ENCODE assay signal across 1 cellular context in genomic region chr7:135281363-135281949, GRCh38.
TF ChIP-seq lines count a peak whose summit lies in the region.

No MANE protein-coding gene starts in this region.

TF ChIP-seq in HepG2, 621 proteins besides CTCF, POLR2A, EP300 and RAD21 (continued from another document and continues in another):
- no peak for TF ChIP-seq DZIP1 (CRISPR knock-in tag; IDR thresholded peaks at IDR 0.05)
- TF ChIP-seq ELF4 (CRISPR knock-in tag; IDR thresholded peaks at IDR 0.05; ENCODE audit: borderline replicate concordance): no peak
- peak; percentile 46; the same call in 1 of the 2 replicates for TF ChIP-seq MIXL1 (CRISPR knock-in tag; IDR thresholded peaks at IDR 0.05)
- TF ChIP-seq CEBPZ (IDR thresholded peaks at IDR 0.05; ENCODE audit: low read length): no peak
- TF ChIP-seq ARID5B (CRISPR knock-in tag; IDR thresholded peaks at IDR 0.05): peak; percentile 31; the same call in 1 of the 2 replicates
- no peak for TF ChIP-seq ZNF431 (CRISPR knock-in tag; IDR thresholded peaks at IDR 0.05; ENCODE audit: borderline replicate concordance, low read depth)
- no peak for TF ChIP-seq ZBTB49 (CRISPR knock-in tag; IDR thresholded peaks at IDR 0.05; ENCODE audit: borderline replicate concordance)
- TF ChIP-seq ZNF883 (CRISPR knock-in tag; IDR thresholded peaks at IDR 0.05; ENCODE audit: not compliant biosample characterization): no peak
- TF ChIP-seq KLF9 (CRISPR knock-in tag; IDR thresholded peaks at IDR 0.05; ENCODE audit: low read depth): no peak
- TF ChIP-seq DDIT3 (CRISPR knock-in tag; IDR thresholded peaks at IDR 0.05): no peak
- no peak for TF ChIP-seq NR3C1 (CRISPR knock-in tag; IDR thresholded peaks at IDR 0.05)
- no peak for TF ChIP-seq RFX1 (IDR thresholded peaks at IDR 0.05)
- peak; percentile 52; the same call in 1 of the 2 replicates for TF ChIP-seq ERF (CRISPR knock-in tag; IDR thresholded peaks at IDR 0.05)
- TF ChIP-seq ZIK1 (CRISPR knock-in tag; IDR thresholded peaks at IDR 0.05; ENCODE audit: borderline replicate concordance, low read depth): no peak
- TF ChIP-seq ZNF660 (CRISPR knock-in tag; IDR thresholded peaks at IDR 0.05; ENCODE audit: borderline replicate concordance, low read depth): no peak
- TF ChIP-seq SMAD3 (CRISPR knock-in tag; IDR thresholded peaks at IDR 0.05): peak; percentile 49; the same call in 1 of the 2 replicates
- no peak for TF ChIP-seq SNAPC5 (CRISPR knock-in tag; IDR thresholded peaks at IDR 0.05; ENCODE audit: borderline replicate concordance)
- TF ChIP-seq IRF1 (CRISPR knock-in tag; IDR thresholded peaks at IDR 0.05; ENCODE audit: low read depth): no peak
- 0 out of 2 replicates have a peak, but pooled peaks have one; percentile 32 for TF ChIP-seq TARDBP (CRISPR knock-in tag; IDR thresholded peaks at IDR 0.05)
- no peak for TF ChIP-seq ZNF644 (CRISPR knock-in tag; IDR thresholded peaks at IDR 0.05; ENCODE audit: low read depth)
- TF ChIP-seq ZNF33B (CRISPR knock-in tag; IDR thresholded peaks at IDR 0.05): no peak
- no peak for TF ChIP-seq SRSF9 (IDR thresholded peaks at IDR 0.05; ENCODE audit: borderline replicate concordance, insufficient read depth, low read depth, low read length, poor library complexity, severe bottlenecking)
- no peak for TF ChIP-seq ZNF296 (CRISPR knock-in tag; conservative IDR thresholded peaks at IDR 0.05)
- 0 out of 2 replicates have a peak, but pooled peaks have one; percentile 56 for TF ChIP-seq ZNF205 (CRISPR knock-in tag; IDR thresholded peaks at IDR 0.05)
- TF ChIP-seq ZNF362 (CRISPR knock-in tag; IDR thresholded peaks at IDR 0.05; ENCODE audit: borderline replicate concordance): 0 out of 2 replicates have a peak, but pooled peaks have one; percentile 14
- TF ChIP-seq MIER2 (CRISPR knock-in tag; IDR thresholded peaks at IDR 0.05): peak; percentile 91
- no peak for TF ChIP-seq ZNF558 (CRISPR knock-in tag; IDR thresholded peaks at IDR 0.05; ENCODE audit: borderline replicate concordance)
- TF ChIP-seq SCMH1 (CRISPR knock-in tag; IDR thresholded peaks at IDR 0.05; ENCODE audit: borderline replicate concordance): no peak
- no peak for TF ChIP-seq NR2F6 (IDR thresholded peaks at IDR 0.05)
- 0 out of 2 replicates have a peak, but pooled peaks have one; percentile 13 for TF ChIP-seq NR2F6 (CRISPR knock-in tag; IDR thresholded peaks at IDR 0.05)
- no peak for TF ChIP-seq ZSCAN29 (CRISPR knock-in tag; conservative IDR thresholded peaks at IDR 0.05)
- TF ChIP-seq RNF219 (CRISPR knock-in tag; IDR thresholded peaks at IDR 0.05): no peak
- no peak for TF ChIP-seq ZNF776 (CRISPR knock-in tag; IDR thresholded peaks at IDR 0.05)
- TF ChIP-seq YY1 (IDR thresholded peaks at IDR 0.05; ENCODE audit: insufficient read depth, insufficient replicate concordance, low read depth, low read length): peak; percentile 22
- TF ChIP-seq IRF2 (CRISPR knock-in tag; IDR thresholded peaks at IDR 0.05): peak; percentile 67; the same call in 1 of the 2 replicates
- no peak for TF ChIP-seq FOXP4 (CRISPR knock-in tag; IDR thresholded peaks at IDR 0.05)
- no peak for TF ChIP-seq ZNF121 (CRISPR knock-in tag; IDR thresholded peaks at IDR 0.05)
- TF ChIP-seq STAT5B (CRISPR knock-in tag; IDR thresholded peaks at IDR 0.05): no peak
- no peak for TF ChIP-seq DPF2 (CRISPR knock-in tag; IDR thresholded peaks at IDR 0.05; ENCODE audit: borderline replicate concordance, low read depth)
- TF ChIP-seq KLF6 (CRISPR knock-in tag; IDR thresholded peaks at IDR 0.05): no peak
